In genomic region chr17:42312285-42313130, GRCh38 we compare ENCODE assay signal across 8 cellular contexts. TPM values are rescaled to one million over a fixed set of nuclear protein-coding genes. Genes with fewer than 3 reads are reported as not detected.
DNase-seq lines count a peak whose midpoint lies in the region; ATAC-seq and TF ChIP-seq lines count a peak whose summit lies in the region.

No MANE protein-coding gene starts in this region.

- no peaks in the 10 kb centered on the region for H3K27me3 Mint-ChIP-seq in central memory CD8-positive, alpha-beta T cell

- no peaks in the 10 kb centered on the region for H3K9me3 ChIP-seq in A673 (ENCODE audit: low read depth, low read length, poor library complexity, severe bottlenecking)

- H3K27ac Mint-ChIP-seq in central memory CD8-positive, alpha-beta T cell (ENCODE audit: low read depth): peak overlapping the region; percentile 46

- no peak overlapping the region for H3K4me3 ChIP-seq in A673 (ENCODE audit: low read depth, low read length, poor library complexity, severe bottlenecking)

- peaks cover 43% of the 10 kb centered on the region for H3K4me1 Mint-ChIP-seq in central memory CD8-positive, alpha-beta T cell

- intact Hi-C loops in A673 (cut with micrococcal nuclease; ENCODE audit: unreplicated experiment): loop anchor here (10.0 kb wide), 1 partner anchor 212 kb away; no protein-coding TSS in a partner anchor

- H3K36me3 ChIP-seq in A673 (ENCODE audit: insufficient read depth, low read length, poor library complexity, severe bottlenecking): no peaks in the 10 kb centered on the region

- peak overlapping the region; percentile 52 for H3K4me3 Mint-ChIP-seq in central memory CD8-positive, alpha-beta T cell

- POLR2A ChIA-PET in A673 (lab: Charles Lee; ENCODE audit: low non-redundant PET): no interaction called here

- no peaks in the 10 kb centered on the region for H3K9me3 Mint-ChIP-seq in central memory CD8-positive, alpha-beta T cell

- TF ChIP-seq CTCF in A673 (conservative IDR thresholded peaks at IDR 0.05; ENCODE audit: low read depth, low read length): peak; percentile 59

- ATAC-seq in GM18909 (IDR thresholded peaks at IDR 0.05; ENCODE audit: poor library complexity, unreplicated experiment) (peak; percentile 48), GM19351 (IDR thresholded peaks at IDR 0.05; ENCODE audit: unreplicated experiment) (no peak)
- peak; percentile 71 for ATAC-seq in central memory CD8-positive, alpha-beta T cell (replicated peaks; ENCODE audit: extremely low read depth, poor library complexity, severe bottlenecking)

- H3K36me3 Mint-ChIP-seq in central memory CD8-positive, alpha-beta T cell (ENCODE audit: insufficient read depth): peaks cover 45% of the 10 kb centered on the region

- peaks cover 7% of the 10 kb centered on the region for H3K4me1 ChIP-seq in A673 (ENCODE audit: insufficient read depth, low read length, poor library complexity, severe bottlenecking)

- no TSS peak for BruUV-seq in A673 (replicated peaks; lab: Mats Ljungman, UMichigan)

- H3K27me3 ChIP-seq in A673 (replicated peaks; ENCODE audit: insufficient read depth, low read depth, low read length, poor library complexity): no peaks in the 10 kb centered on the region

- H3K27ac ChIP-seq in A673 (ENCODE audit: low read depth, low read length, poor library complexity, severe bottlenecking): no peak overlapping the region

- CTCF ChIA-PET in A673 (lab: Charles Lee): interaction anchor here (0.6 to 2.8 kb wide), 5 partner anchors 12 to 215 kb away, joined by 3 to 16 read pairs (median 3); no protein-coding TSS in a partner anchor

- DNase-seq in A673 (ENCODE audit: low spot score) (peak; percentile 73), NCI-H2081 (lab: John Stamatoyannopoulos, UW) (peak; percentile 96 to 97), kidney tubule cell (ENCODE audit: low spot score) (peak; percentile 81)
- DNase-seq in activated CD4-positive, alpha-beta T cell treated with anti-CD3 and anti-CD28 coated beads for 1 hour: peak; percentile 66
- peak; percentile 57 to 59 for DNase-seq in central memory CD8-positive, alpha-beta T cell (ENCODE audit: low spot score in 2 of 2)
- peak; percentile 62 to 67 for DNase-seq in stimulated activated CD4-positive, alpha-beta T cell treated with anti-CD3 and anti-CD28 coated beads, Interleukin-1b, Interleukin-23, amount 100 ng/mL, for 4 hours (ENCODE audit: low read depth in 2 of 2)

RNA-seq across cellular contexts. Expression of gene STAT5A, which starts 24.2 kb away (rescaled TPM):
- 0.19 TPM in 1 of 2 replicates, not detected in the other for total RNA-seq in A673 (2021)

RNA-seq across cellular contexts. Expression of gene STAT5B, which starts 36.3 kb away (rescaled TPM):
- total RNA-seq in A673 (2021): 11.2 and 14.9 TPM in 2 replicates
